ENCODE assay signal across 9 cellular contexts in genomic region chr18:31610841-31611240, GRCh38. TPM values are rescaled to one million over a fixed set of nuclear protein-coding genes. Genes with fewer than 3 reads are reported as not detected.
A peak's percentile ranks its signal among the peaks of the same experiment; 100 is the strongest.
DNase-seq lines count a peak whose midpoint lies in the region; ATAC-seq, FAIRE-seq and TF ChIP-seq lines count a peak whose summit lies in the region.
"Had no signal": no experiment of that assay in that cellular context is flagged by ENCODE, and none has a peak within 500 bp of the region (broad histone marks: within the 10 kb centered on the region; RNA-seq: fewer than 3 reads in every experiment).

No MANE protein-coding gene starts in this region.

- H3K4me3 ChIP-seq in GM12865 (ENCODE audit: low read depth, low read length), result no peak overlapping the region
- no peak overlapping the region for H3K4me3 ChIP-seq in Jurkat, Clone E6-1 (ENCODE audit: low read length)
- no peak overlapping the region for H3K4me3 ChIP-seq in GM12878
- H3K4me3 ChIP-seq in liver (ENCODE audit: low read depth in 1 of 3, low read length in 3 of 3), result no peak overlapping the region
- H3K4me3 ChIP-seq in tibial nerve, result no peak overlapping the region

- H3K9ac ChIP-seq in GM12878 (ENCODE audit: control insufficient read depth, insufficient read depth, low read length) (no peak overlapping the region), liver (ENCODE audit: low read depth in 1 of 2, low read length in 2 of 2) (no peak overlapping the region)

- SMC1A ChIA-PET in GM12878 (lab: Charles Lee; ENCODE audit: uncharacterized antibody, unreplicated experiment), result interaction anchor here (0.7 to 2.0 kb wide), 13 partner anchors 10 to 320 kb away, joined by 3 to 5 read pairs (median 4); no protein-coding TSS in a partner anchor

- TF ChIP-seq RAD21 in GM12878 (IDR thresholded peaks at IDR 0.05; ENCODE audit: insufficient read depth, low read depth, low read length) (no peak), liver (IDR thresholded peaks at IDR 0.05) (peak in 1 of 2 donors; percentile 54)

- POLR2A ChIA-PET in GM12878 (lab: Charles Lee), result interaction anchor here (0.7 to 1.6 kb wide), 2 partner anchors 18 to 45 kb away, joined by 3 to 4 read pairs; no protein-coding TSS in a partner anchor

- peaks cover 5% of the 10 kb centered on the region for H3K4me1 ChIP-seq in GM12878 (ENCODE audit: control insufficient read depth, insufficient read depth, low read length)
- H3K4me1 ChIP-seq in liver (ENCODE audit: control insufficient read depth in 4 of 4, insufficient read depth in 4 of 4, low read length in 3 of 4), result peaks cover 0 to 9% (median 6%) of the 10 kb centered on the region in 4 donors
- H3K4me1 ChIP-seq in tibial nerve, result no peaks in the 10 kb centered on the region

- ATAC-seq in GM12878, result peak; percentile 80
- no peak for ATAC-seq in HG03460 (IDR thresholded peaks at IDR 0.05; ENCODE audit: unreplicated experiment)

- BruUV-seq in GM12878 (replicated peaks; lab: Mats Ljungman, UMichigan), result no TSS peak

- TF ChIP-seq CTCF in GM12865 (IDR thresholded peaks at IDR 0.05; ENCODE audit: insufficient read depth, low read depth, low read length, missing control alignments) (peak; percentile 4), GM12878 (IDR thresholded peaks at IDR 0.05 in 2 of 3, conservative IDR thresholded peaks at IDR 0.05 in 1 of 3; ENCODE audit: control insufficient read depth in 2 of 3, extremely low read depth in 1 of 3, insufficient read depth in 1 of 3, low read depth in 3 of 3, low read length in 3 of 3) (0 out of 6 replicates have a peak, but pooled peaks of 2 of the 3 experiments have one; percentile 5 to 17), liver (IDR thresholded peaks at IDR 0.05; ENCODE audit: low read depth, low read length, missing input control) (peak; percentile 6), tibial nerve (IDR thresholded peaks at IDR 0.05) (no peak)

- no peak for FAIRE-seq in GM12878 (lab: Jason Lieb, UNC)

- no peak overlapping the region for H3K27ac ChIP-seq in GM12878 (ENCODE audit: control insufficient read depth, insufficient read depth)
- no peak overlapping the region for H3K27ac ChIP-seq in liver (ENCODE audit: low read depth in 1 of 2, low read length in 2 of 2)
- H3K27ac ChIP-seq in tibial nerve, result no peak overlapping the region

- H3K36me3 ChIP-seq in GM12878 (ENCODE audit: control insufficient read depth in 2 of 2, insufficient read depth in 2 of 2, low read length in 1 of 2) (no peaks in the 10 kb centered on the region), liver (ENCODE audit: control insufficient read depth in 4 of 4, insufficient read depth in 3 of 4, low read depth in 1 of 4, low read length in 3 of 4) (no peaks in the 10 kb centered on the region), tibial nerve (no peaks in the 10 kb centered on the region)

- H2AFZ ChIP-seq in GM12878 (ENCODE audit: control insufficient read depth, low read depth, low read length), result peak overlapping the region; percentile 0; the same call in 1 of the 2 replicates

- no peaks in the 10 kb centered on the region for H3K9me3 ChIP-seq in GM12878 (replicated peaks; ENCODE audit: control insufficient read depth, insufficient read depth, low read length)
- no peaks in the 10 kb centered on the region for H3K9me3 ChIP-seq in liver (ENCODE audit: control insufficient read depth in 4 of 4, low read length in 3 of 4)
- H3K9me3 ChIP-seq in tibial nerve, result no peaks in the 10 kb centered on the region

- no peak overlapping the region for H3K4me2 ChIP-seq in GM12878 (ENCODE audit: control insufficient read depth, insufficient read depth)

- H3K27me3 ChIP-seq in GM12878 (replicated peaks in 1 of 2; ENCODE audit: control insufficient read depth in 2 of 2, insufficient read depth in 2 of 2, low read length in 1 of 2), result no peaks in the 10 kb centered on the region
- H3K27me3 ChIP-seq in liver (ENCODE audit: control insufficient read depth in 4 of 4, insufficient read depth in 4 of 4, low read length in 3 of 4), result no peaks in the 10 kb centered on the region
- H3K27me3 ChIP-seq in tibial nerve, result no peaks in the 10 kb centered on the region

- CTCF ChIA-PET in GM12878 (lab: Yijun Ruan, JAX), result interaction anchor here (0.9 to 4.3 kb wide), 12 partner anchors 10 to 113 kb away, joined by 3 to 29 read pairs (median 4); no protein-coding TSS in a partner anchor

- DNase-seq in GM12865 (ENCODE audit: low read depth), result peak; percentile 30
- peak; percentile 47 for DNase-seq in Jurkat, Clone E6-1 (ENCODE audit: low read depth, low spot score)
- no peak for DNase-seq in GM12878 (ENCODE audit: low read depth, low spot score)
- no peak for DNase-seq in tibial nerve (ENCODE audit: low spot score in 2 of 2)
- DNase-seq in middle frontal gyrus (ENCODE audit: extremely low spot score, low spot score), result no peak
- no peak for DNase-seq in midbrain (lab: John Stamatoyannopoulos, UW)
- DNase-seq: effector CD8-positive, alpha-beta T cell had no signal

- WGBS in GM12878 (ENCODE audit: insufficient coverage, insufficient replicate concordance, low lambda C conversion rate, missing lambda C conversion rate), result 95% methylated on average over 4 of the region's 4 CpGs
- WGBS in liver, result 60% methylated on average over 4 of the region's 4 CpGs
- WGBS in tibial nerve, 2 donors, result 43 to 56% methylated on average over 4 of the region's 4 CpGs

- H3K79me2 ChIP-seq in GM12878 (ENCODE audit: control insufficient read depth, insufficient read depth, low read length), result no peaks in the 10 kb centered on the region

- TF ChIP-seq EP300 in GM12878 (IDR thresholded peaks at IDR 0.05; ENCODE audit: borderline replicate concordance in 1 of 2, control insufficient read depth in 1 of 2, low read depth in 2 of 2, low read length in 2 of 2), result no peak
- TF ChIP-seq EP300 in tibial nerve (IDR thresholded peaks at IDR 0.05), result no peak

- in situ Hi-C loops in GM12878 (cut with MboI), result no loop called here

- intact Hi-C loops in GM12878 (cut with micrococcal nuclease; ENCODE audit: unreplicated experiment), result loop anchor here (5.0 kb wide), 1 partner anchor 111 kb away; no protein-coding TSS in a partner anchor

- H4K20me1 ChIP-seq in GM12878 (ENCODE audit: control insufficient read depth, insufficient read depth), result no peaks in the 10 kb centered on the region

- RAD21 ChIA-PET in GM12878 (lab: Charles Lee; ENCODE audit: unreplicated experiment), result interaction anchor here (0.8 to 1.2 kb wide), 4 partner anchors 35 to 186 kb away, joined by 3 to 4 read pairs (median 3); no protein-coding TSS in a partner anchor

- TF ChIP-seq POLR2A in GM12878 (IDR thresholded peaks at IDR 0.05; ENCODE audit: low read depth, low read length), result no peak
- TF ChIP-seq POLR2A in tibial nerve (IDR thresholded peaks at IDR 0.05), result no peak

TF ChIP-seq in GM12878, 131 proteins besides CTCF, POLR2A, EP300 and RAD21:
- TF ChIP-seq SMC3 (IDR thresholded peaks at IDR 0.05; ENCODE audit: borderline replicate concordance, low read length) (peak; percentile 4; the same call in 1 of the 2 replicates), MEF2A (IDR thresholded peaks at IDR 0.05; ENCODE audit: insufficient read depth, low read depth, low read length) (no peak), CHD2 (IDR thresholded peaks at IDR 0.05; ENCODE audit: borderline replicate concordance, low read depth, low read length) (no peak), FOS (IDR thresholded peaks at IDR 0.05; ENCODE audit: borderline replicate concordance, extremely low read depth, insufficient read length) (no peak), NRF1 (conservative IDR thresholded peaks at IDR 0.05; ENCODE audit: low read depth, low read length) (no peak), CHD1 (IDR thresholded peaks at IDR 0.05; ENCODE audit: low read depth, low read length) (no peak), ZBED1 (IDR thresholded peaks at IDR 0.05; ENCODE audit: borderline replicate concordance) (no peak)

TF ChIP-seq in liver, 16 proteins besides CTCF, POLR2A, EP300 and RAD21 (continues in another document):
- TF ChIP-seq RXRA (IDR thresholded peaks at IDR 0.05), result no peak
- TF ChIP-seq HNF4A (conservative IDR thresholded peaks at IDR 0.05), result no peak
- TF ChIP-seq GABPA (IDR thresholded peaks at IDR 0.05 in 1 of 2, conservative IDR thresholded peaks at IDR 0.05 in 1 of 2), result no peak
- no peak for TF ChIP-seq TAF1 (conservative IDR thresholded peaks at IDR 0.05)
- no peak for TF ChIP-seq ATF3 (IDR thresholded peaks at IDR 0.05)
- TF ChIP-seq MAX (IDR thresholded peaks at IDR 0.05), result no peak
- TF ChIP-seq FOXA1 (IDR thresholded peaks at IDR 0.05), result no peak
- TF ChIP-seq HNF4G (IDR thresholded peaks at IDR 0.05), result no peak

RNA-seq across cellular contexts. Expression of gene TTR, which starts 19.2 kb away (rescaled TPM):
- polyA plus RNA-seq in Jurkat, Clone E6-1 (2012; ENCODE audit: insufficient read depth, insufficient read length), result not detected
- total RNA-seq in GM12878 (2013; cell fraction: nucleolus; rRNA removed), result not detected in 2 replicates
- not detected in 2 replicates for total RNA-seq in GM12878 (2014; rRNA removed)
- not detected in 2 replicates for total RNA-seq in GM12878 (2014; rRNA removed; fragmentation: Illumina TruSeq; extraction: Trizol)
- 0.93 and 1.2 TPM in 2 replicates for total RNA-seq in GM12878 (2021)
- not detected for polyA plus RNA-seq in GM12878 (2011; ENCODE audit: low read depth)
- polyA plus RNA-seq in GM12878 (2011; rRNA removed), result not detected in 2 replicates
- not detected in 2 replicates for polyA plus RNA-seq in GM12878 (2011; cell fraction: cytosol; rRNA removed)
- not detected in 2 replicates for polyA plus RNA-seq in GM12878 (2011; cell fraction: nucleus; rRNA removed)
- not detected in 2 replicates for polyA plus RNA-seq in GM12878 (2012)
- not detected in 2 replicates for polyA plus RNA-seq in GM12878 (2014; fragmentation: Illumina TruSeq; extraction: Trizol)
- polyA plus RNA-seq in GM12878 (2014; fragmentation: Nextera tagmentation; extraction: Ambion mirVana), result under 1 TPM in 1 of 2 experiments, not detected in 1; 0.05 TPM
- not detected in 2 replicates for polyA plus RNA-seq in GM12878 (2014; rRNA removed)
- polyA plus RNA-seq in GM12878 (2016; fragmentation: Nextera tagmentation; extraction: Ambion mirVana), result not detected
- not detected in 2 replicates for polyA minus RNA-seq in GM12878 (2011; rRNA and poly(A)+ RNA removed)
- not detected in 2 replicates for polyA minus RNA-seq in GM12878 (2011; cell fraction: cytosol; rRNA and poly(A)+ RNA removed)
- polyA minus RNA-seq in GM12878 (2011; cell fraction: nucleus; rRNA and poly(A)+ RNA removed), result not detected in 2 replicates
- total RNA-seq in liver, result 100 to 1,000 TPM; 295 to 600 TPM
- 1,000 to 10,000 TPM; 1,251 to 4,751 TPM for polyA plus RNA-seq in liver
- total RNA-seq in tibial nerve, result not detected

Comparison
In these comparisons a context has a peak if more than half of its experiments do, and no peak if none do; other contexts are left out.
1. DNase-seq: peak in GM12865 (single experiment) and Jurkat, Clone E6-1 (single experiment); none in GM12878 (single experiment), tibial nerve (0 of 2), middle frontal gyrus (single experiment) and midbrain (single experiment).
2. CTCF ChIP-seq: peak in GM12865 (single experiment), GM12878 (2 of 3) and liver (single experiment); none in tibial nerve (0 of 5).
3. RNA of gene TTR, which starts 19.2 kb away (total RNA-seq): 295 to 600 TPM in liver; 0.93 to 1.2 TPM in GM12878 and not detected in tibial nerve; every median in the first group is over 100 times any median in the second.